In the genomic region with DNA sequence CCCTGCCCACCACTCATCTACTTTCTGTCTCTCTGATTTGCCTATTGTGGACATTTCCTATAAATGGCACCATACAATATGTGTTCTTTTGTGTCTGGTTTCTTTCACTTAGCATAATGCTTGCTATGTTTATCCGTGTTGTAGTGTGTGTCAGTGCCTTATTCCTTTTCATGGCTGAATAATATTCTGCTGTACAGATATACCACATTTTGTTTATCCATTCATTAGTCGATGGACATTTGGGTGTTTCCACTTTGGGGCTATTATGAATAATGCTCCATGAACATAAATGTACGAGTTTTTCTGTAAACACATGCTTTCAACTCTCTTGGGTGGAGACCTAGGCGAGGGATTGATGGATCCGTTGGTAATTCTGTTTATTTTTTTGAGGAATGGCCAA, we compare ENCODE assay signal across 23 cellular contexts. TPM values are rescaled to one million over a fixed set of nuclear protein-coding genes. Genes with fewer than 3 reads are reported as not detected.
DNase-seq lines count a peak whose midpoint lies in the region; ATAC-seq and TF ChIP-seq lines count a peak whose summit lies in the region.
"Had no signal": no experiment of that assay in that cellular context is flagged by ENCODE, and none has a peak within 500 bp of the region (broad histone marks: within the 10 kb centered on the region; RNA-seq: fewer than 3 reads in every experiment).

No MANE protein-coding gene starts in this region.

- H3K27me3 ChIP-seq in CD4-positive, CD25-positive, alpha-beta regulatory T cell (ENCODE audit: control insufficient read depth, insufficient read depth, low read length): no peaks in the 10 kb centered on the region
- no peaks in the 10 kb centered on the region for H3K27me3 ChIP-seq in DND-41 (ENCODE audit: insufficient read depth, low read length, poor library complexity)
- H3K27me3 ChIP-seq: BE2C, SJSA1 had no signal

- peaks cover 36% of the 10 kb centered on the region for H3K36me3 Mint-ChIP-seq in activated CD4-positive, alpha-beta T cell treated with anti-CD3 and anti-CD28 coated beads, Interleukin-2, amount 10 ng/mL, durations not matched to agents 7 days and 5 days (ENCODE audit: low read depth)
- peaks cover 14% of the 10 kb centered on the region for H3K36me3 Mint-ChIP-seq in CD4-positive, CD25-positive, alpha-beta regulatory T cell
- H3K36me3 Mint-ChIP-seq in immature natural killer cell (peaks cover 3 to 21% (median 16%) of the 10 kb centered on the region in 3 donors), endothelial cell (ENCODE audit: low read depth, unreplicated experiment) (no peaks in the 10 kb centered on the region)
- H3K36me3 Mint-ChIP-seq: CD14-positive monocyte had no signal

- H3K36me3 ChIP-seq in CD4-positive, CD25-positive, alpha-beta regulatory T cell (ENCODE audit: control insufficient read depth, insufficient read depth, low read length): no peaks in the 10 kb centered on the region
- H3K36me3 ChIP-seq in DND-41 (ENCODE audit: insufficient read depth, low read length): peaks cover 5% of the 10 kb centered on the region; the same call in 1 of the 2 replicates
- H3K36me3 ChIP-seq: BE2C, SJSA1 had no signal

- H3K27me3 Mint-ChIP-seq in activated CD4-positive, alpha-beta T cell treated with anti-CD3 and anti-CD28 coated beads, Interleukin-2, amount 10 ng/mL, durations not matched to agents 7 days and 5 days: no peaks in the 10 kb centered on the region
- H3K27me3 Mint-ChIP-seq in CD4-positive, CD25-positive, alpha-beta regulatory T cell: no peaks in the 10 kb centered on the region
- H3K27me3 Mint-ChIP-seq in immature natural killer cell (ENCODE audit: low read depth in 3 of 3) (peaks cover 14 to 23% (median 16%) of the 10 kb centered on the region in 3 donors), endothelial cell (ENCODE audit: unreplicated experiment) (no peaks in the 10 kb centered on the region)

- POLR2A ChIA-PET in activated CD4-positive, alpha-beta T cell treated with anti-CD3 and anti-CD28 coated beads, Interleukin-2, amount 10 ng/mL, durations not matched to agents 7 days and 5 days (lab: Charles Lee): no interaction called here

- CTCF ChIA-PET in activated CD4-positive, alpha-beta T cell treated with anti-CD3 and anti-CD28 coated beads, Interleukin-2, amount 10 ng/mL, durations not matched to agents 7 days and 5 days (lab: Charles Lee): interaction anchor here (1.6 kb wide), 1 partner anchor 37 kb away, joined by 4 read pairs; no protein-coding TSS in a partner anchor

- H3K27ac Mint-ChIP-seq in activated CD4-positive, alpha-beta T cell treated with anti-CD3 and anti-CD28 coated beads, Interleukin-2, amount 10 ng/mL, durations not matched to agents 7 days and 5 days: peak overlapping the region; percentile 20
- peak overlapping the region in 2 of 3 donors; percentile 85 to 99 for H3K27ac Mint-ChIP-seq in CD4-positive, CD25-positive, alpha-beta regulatory T cell
- H3K27ac Mint-ChIP-seq in immature natural killer cell: peak overlapping the region in 4 of 6 donors; percentile 1 to 100 (median 86)
- no peak overlapping the region for H3K27ac Mint-ChIP-seq in endothelial cell (ENCODE audit: unreplicated experiment)

- H3K9me3 Mint-ChIP-seq in activated CD4-positive, alpha-beta T cell treated with anti-CD3 and anti-CD28 coated beads, Interleukin-2, amount 10 ng/mL, durations not matched to agents 7 days and 5 days: peaks cover 7% of the 10 kb centered on the region
- H3K9me3 Mint-ChIP-seq in CD4-positive, CD25-positive, alpha-beta regulatory T cell: peaks cover 0 to 2% (median 0%) of the 10 kb centered on the region in 7 donors
- no peaks in the 10 kb centered on the region for H3K9me3 Mint-ChIP-seq in immature natural killer cell
- no peaks in the 10 kb centered on the region for H3K9me3 Mint-ChIP-seq in endothelial cell (ENCODE audit: unreplicated experiment)

- no peak overlapping the region for H3K27ac ChIP-seq in CD4-positive, CD25-positive, alpha-beta regulatory T cell (ENCODE audit: insufficient read depth, low read length, poor library complexity, severe bottlenecking)
- peak overlapping the region; percentile 92 for H3K27ac ChIP-seq in DND-41 (ENCODE audit: low read length)
- H3K27ac ChIP-seq: SJSA1 had no signal

- H3K9me3 ChIP-seq in CD4-positive, CD25-positive, alpha-beta regulatory T cell (ENCODE audit: control insufficient read depth in 2 of 2, low read length in 2 of 2): no peaks in the 10 kb centered on the region
- no peaks in the 10 kb centered on the region for H3K9me3 ChIP-seq in DND-41 (ENCODE audit: insufficient read depth, low read length, severe bottlenecking)
- H3K9me3 ChIP-seq: BE2C, Caco-2, SJSA1 had no signal

- no peaks in the 10 kb centered on the region for H4K20me1 ChIP-seq in DND-41 (ENCODE audit: insufficient read depth, low read length)

- no peak overlapping the region for H3K4me3 ChIP-seq in CD4-positive, CD25-positive, alpha-beta regulatory T cell (ENCODE audit: low read depth, low read length)
- H3K4me3 ChIP-seq in DND-41 (ENCODE audit: low read depth in 1 of 2, low read length in 2 of 2): no peak overlapping the region
- H3K4me3 ChIP-seq: SJSA1 had no signal

- peaks cover 19% of the 10 kb centered on the region for H3K79me2 ChIP-seq in DND-41 (ENCODE audit: insufficient read depth, low read length)

- H3K4me1 ChIP-seq in CD4-positive, CD25-positive, alpha-beta regulatory T cell (ENCODE audit: control insufficient read depth, insufficient read depth, low read length, poor library complexity, severe bottlenecking): peaks cover 79% of the 10 kb centered on the region
- peaks cover 78% of the 10 kb centered on the region for H3K4me1 ChIP-seq in DND-41 (ENCODE audit: insufficient read depth, low read length)
- H3K4me1 ChIP-seq: BE2C, Caco-2, SJSA1 had no signal

- H3K4me1 Mint-ChIP-seq in activated CD4-positive, alpha-beta T cell treated with anti-CD3 and anti-CD28 coated beads, Interleukin-2, amount 10 ng/mL, durations not matched to agents 7 days and 5 days: peaks cover 87% of the 10 kb centered on the region
- peaks cover 36 to 88% (median 64%) of the 10 kb centered on the region in 4 donors for H3K4me1 Mint-ChIP-seq in CD4-positive, CD25-positive, alpha-beta regulatory T cell
- H3K4me1 Mint-ChIP-seq in immature natural killer cell (peaks cover 74 to 89% of the 10 kb centered on the region in 2 donors), endothelial cell (ENCODE audit: unreplicated experiment) (no peaks in the 10 kb centered on the region)

- H3K4me2 ChIP-seq in DND-41 (ENCODE audit: insufficient read depth, low read length): no peak overlapping the region

- no peak for ATAC-seq in CD4-positive, CD25-positive, alpha-beta regulatory T cell (ENCODE audit: low read depth in 2 of 2)
- no peak for ATAC-seq in DND-41 (ENCODE audit: insufficient read depth, low read depth)
- ATAC-seq: HCT116 had no signal

- no peak for TF ChIP-seq CTCF in DND-41 (IDR thresholded peaks at IDR 0.05; ENCODE audit: borderline replicate concordance, extremely low read depth, low read length, poor library complexity, severe bottlenecking)
- TF ChIP-seq CTCF in endothelial cell (IDR thresholded peaks at IDR 0.05; ENCODE audit: unreplicated experiment): no peak

- H3K9ac ChIP-seq in DND-41 (ENCODE audit: low read depth, low read length): no peak overlapping the region

- DNase-seq in activated CD4-positive, alpha-beta T cell treated with anti-CD3 and anti-CD28 coated beads, Interleukin-2, amount 10 ng/mL, durations not matched to agents 7 days and 5 days: no peak
- DNase-seq in activated CD4-positive, alpha-beta T cell treated with anti-CD3 and anti-CD28 coated beads for 4 hours: no peak
- no peak for DNase-seq in CD4-positive, CD25-positive, alpha-beta regulatory T cell
- DNase-seq in DND-41 (no peak), immature natural killer cell (no peak), NCI-H345 treated with DMSO at 0.1 percent for 48 hours (lab: John Stamatoyannopoulos, UW; ENCODE audit: unreplicated experiment) (no peak), endothelial cell (ENCODE audit: low spot score) (no peak), middle frontal gyrus (ENCODE audit: extremely low spot score, low spot score) (no peak)
- DNase-seq: 8988T, ACHN, BE2C, Caco-2, GF-D8, NCI-H1048, NCI-H1417, NCI-H1694, NCI-H2029 treated with DMSO at 0.1 percent for 48 hours, NCI-H526 treated with DMSO at 0.1 percent for 48 hours, Right ventricle myocardium superior, RPMI8226 had no signal

- H3K4me3 Mint-ChIP-seq in activated CD4-positive, alpha-beta T cell treated with anti-CD3 and anti-CD28 coated beads, Interleukin-2, amount 10 ng/mL, durations not matched to agents 7 days and 5 days: no peak overlapping the region
- peak overlapping the region in 1 of 4 donors; percentile 21 for H3K4me3 Mint-ChIP-seq in CD4-positive, CD25-positive, alpha-beta regulatory T cell
- H3K4me3 Mint-ChIP-seq in immature natural killer cell (no peak overlapping the region), endothelial cell (ENCODE audit: unreplicated experiment) (no peak overlapping the region)

- no peak overlapping the region for H2AFZ ChIP-seq in DND-41 (ENCODE audit: low read depth, low read length)

RNA-seq across cellular contexts. Expression of a gene that starts 15.6 kb away (rescaled TPM):
- total RNA-seq in activated CD4-positive, alpha-beta T cell treated with anti-CD3 and anti-CD28 coated beads, Interleukin-2, amount 10 ng/mL, durations not matched to agents 7 days and 5 days: 100 to 1,000 TPM; 292 to 300 TPM
- 407 TPM for total RNA-seq in CD4-positive, CD25-positive, alpha-beta regulatory T cell
- 100 to 1,000 TPM; 103 to 176 (median 129) TPM for polyA plus RNA-seq in CD4-positive, CD25-positive, alpha-beta regulatory T cell
- 100 to 1,000 TPM; 196 to 245 (median 243) TPM for polyA plus RNA-seq in immature natural killer cell
- total RNA-seq in endothelial cell (ENCODE audit: unreplicated experiment): 17.9 TPM

Comparison
In these comparisons a context has a peak if more than half of its experiments do, and no peak if none do; other contexts are left out.
1. RNA of a gene that starts 15.6 kb away (total RNA-seq): 407 TPM in CD4-positive, CD25-positive, alpha-beta regulatory T cell (single experiment) and 292 to 300 TPM in activated CD4-positive, alpha-beta T cell treated with anti-CD3 and anti-CD28 coated beads, Interleukin-2, amount 10 ng/mL, durations not matched to agents 7 days and 5 days; 17.9 TPM in endothelial cell (single experiment); every median in the first group is over 10 times any median in the second.